In the genomic region with DNA sequence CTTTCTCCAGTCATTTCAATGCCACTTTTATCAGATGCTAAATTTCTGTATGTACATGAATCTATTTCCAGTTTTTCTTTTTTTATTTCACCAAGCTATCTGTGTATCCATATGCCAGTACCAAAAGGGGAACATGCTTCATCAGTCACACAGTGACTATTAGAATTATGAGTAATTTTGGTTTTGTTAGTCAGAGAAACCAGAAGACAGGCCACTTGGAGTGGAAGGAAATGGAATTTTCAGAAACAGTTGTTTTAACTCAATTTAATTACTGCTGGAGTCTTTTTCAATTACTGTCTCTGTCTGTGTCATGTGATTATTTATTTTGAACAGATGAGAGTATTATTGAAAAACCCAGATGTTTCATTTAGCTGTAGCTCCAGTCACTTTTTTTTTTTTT, we compare ENCODE assay signal across 20 cellular contexts.
DNase-seq lines count a peak whose midpoint lies in the region; ATAC-seq and TF ChIP-seq lines count a peak whose summit lies in the region.
"Had no signal": no experiment of that assay in that cellular context is flagged by ENCODE, and none has a peak within 500 bp of the region (broad histone marks: within the 10 kb centered on the region; RNA-seq: fewer than 3 reads in every experiment).

No MANE protein-coding gene starts in this region.

- TF ChIP-seq CTCF in AG10803 (conservative IDR thresholded peaks at IDR 0.05; ENCODE audit: low read length) (no peak), ovary (IDR thresholded peaks at IDR 0.05) (no peak)

- H3K4me1 ChIP-seq in ovary (ENCODE audit: insufficient read depth), result no peaks in the 10 kb centered on the region
- H3K4me1 ChIP-seq: stomach had no signal

- intact Hi-C loops in ovary (cut with DNase I), result no loop called here

- no peaks in the 10 kb centered on the region for H3K27me3 ChIP-seq in ovary
- H3K27me3 ChIP-seq: stomach had no signal

- no peaks in the 10 kb centered on the region for H3K36me3 ChIP-seq in ovary
- H3K36me3 ChIP-seq: stomach, WERI-Rb-1 had no signal

- no peak for ATAC-seq in HG03108 (IDR thresholded peaks at IDR 0.05; ENCODE audit: unreplicated experiment)
- ATAC-seq: activated CD8-positive, alpha-beta T cell treated with anti-CD3 and anti-CD28 coated beads, Interleukin-2, amount 10 ng/mL, durations not matched to agents 7 days and 5 days; activated T-helper 17 cell treated with anti-CD3 and anti-CD28 coated beads, Interleukin-2, amount 50 U/mL, for 72 hours; esophagus mucosa had no signal

- no peak overlapping the region for H3K27ac ChIP-seq in ovary
- H3K27ac ChIP-seq: stomach, WERI-Rb-1 had no signal

- H3K4me3 ChIP-seq in AG10803 (ENCODE audit: low read length) (no peak overlapping the region), ovary (no peak overlapping the region)
- H3K4me3 ChIP-seq: stomach had no signal

- DNase-seq in AG10803 (ENCODE audit: low read depth) (peak; percentile 81), LHCN-M2 (ENCODE audit: low read depth) (peak; percentile 84), cerebellar cortex (ENCODE audit: low spot score) (peak; percentile 57), kidney glomerular epithelial cell (lab: John Stamatoyannopoulos, UW) (peak; percentile 9), ovary (no peak), DMS114 treated with DMSO at 0.1 percent for 48 hours (lab: John Stamatoyannopoulos, UW; ENCODE audit: unreplicated experiment) (no peak)
- no peak for DNase-seq in activated effector memory CD4-positive, alpha-beta T cell treated with Interleukin-2 at 50 U/mL for 16 hours
- DNase-seq: activated CD8-positive, alpha-beta T cell treated with anti-CD3 and anti-CD28 coated beads, Interleukin-2, amount 10 ng/mL, durations not matched to agents 7 days and 5 days; amygdala; Calu3; Karpas-422; naive B cell; NCI-H1694; NCI-H510A; stimulated activated CD4-positive, alpha-beta T cell treated with anti-CD3 and anti-CD28 coated beads, Interleukin-12 subunit alpha, Interleukin-12 subunit beta, amount 100 ng/mL, for 4 hours; stomach; WERI-Rb-1 had no signal

- no peak for TF ChIP-seq EP300 in ovary (IDR thresholded peaks at IDR 0.05)

- H3K9me3 ChIP-seq in ovary, result no peaks in the 10 kb centered on the region
- H3K9me3 ChIP-seq: stomach had no signal

- no peak for TF ChIP-seq POLR2A in ovary (IDR thresholded peaks at IDR 0.05)

Comparison
In these comparisons a context has a peak if more than half of its experiments do, and no peak if none do; other contexts are left out.
1. DNase-seq: peak in AG10803 (single experiment), LHCN-M2 (single experiment), cerebellar cortex (single experiment) and kidney glomerular epithelial cell (single experiment); none in ovary (0 of 5), activated effector memory CD4-positive, alpha-beta T cell treated with Interleukin-2 at 50 U/mL for 16 hours (single experiment) and DMS114 treated with DMSO at 0.1 percent for 48 hours (single experiment).